Comparison of ENCODE assay signal across 8 cellular contexts in the genomic region with DNA sequence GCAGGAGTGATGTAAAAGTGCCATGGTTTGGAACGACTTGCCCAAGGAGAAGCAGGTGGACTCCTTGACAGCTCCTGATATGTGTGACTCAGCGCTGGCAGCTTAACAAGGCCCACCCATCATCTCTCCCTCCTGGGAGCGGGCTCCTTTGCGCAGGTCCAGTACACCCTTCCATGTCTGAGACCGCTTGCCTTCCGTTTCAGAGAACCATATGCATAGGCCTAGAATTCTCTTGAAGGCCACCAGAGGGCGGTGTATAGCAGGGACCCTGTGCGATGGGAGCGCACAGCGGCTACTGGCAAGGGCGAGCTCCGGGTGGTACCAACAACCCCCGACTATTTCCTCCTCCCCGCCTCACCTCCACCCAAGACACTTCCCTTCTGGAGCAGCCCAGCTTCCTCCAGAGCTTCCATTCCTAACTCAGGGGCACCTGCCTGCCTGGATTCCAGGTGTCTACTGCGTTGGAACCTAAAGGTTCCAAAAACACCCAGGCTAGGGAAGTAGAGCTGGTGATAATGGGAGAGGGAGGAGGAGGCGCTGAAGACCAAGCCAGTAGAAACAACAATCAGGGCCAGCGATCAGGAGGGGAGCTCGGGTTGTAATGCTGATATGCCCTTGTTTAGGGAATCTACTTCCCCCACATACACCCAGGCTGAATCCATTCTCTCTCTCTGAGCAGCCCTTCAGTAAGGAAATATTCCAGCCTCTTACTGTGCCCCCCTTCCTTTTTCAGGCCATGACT. TPM values are rescaled to one million over a fixed set of nuclear protein-coding genes. Genes with fewer than 3 reads are reported as not detected.
A peak's percentile ranks its signal among the peaks of the same experiment; 100 is the strongest.
DNase-seq lines count a peak whose midpoint lies in the region; ATAC-seq, FAIRE-seq and TF ChIP-seq lines count a peak whose summit lies in the region.

No MANE protein-coding gene starts in this region.

- H3K27ac ChIP-seq in A549 (peak overlapping the region in 1 of 2 experiments; percentile 64; a peak in 3 of 6 replicates), VCaP (no peak overlapping the region)

- peaks cover 35% of the 10 kb centered on the region for H3K27me3 ChIP-seq in bronchial epithelial cell (ENCODE audit: control insufficient read depth, insufficient read depth, low read length)

- peak; percentile 89 to 96 for DNase-seq in A549 (ENCODE audit: low read depth in 1 of 2, low spot score in 1 of 2)
- peak; percentile 79 for DNase-seq in NCI-H2227 (lab: John Stamatoyannopoulos, UW; ENCODE audit: unreplicated experiment)
- DNase-seq in bronchial epithelial cell (ENCODE audit: low read depth) = peak; percentile 93
- peak; percentile 98 for DNase-seq in islet precursor cell
- DNase-seq in stimulated activated CD4-positive, alpha-beta T cell treated with anti-CD3 and anti-CD28 coated beads, Interleukin-1b, Interleukin-23, amount 100 ng/mL, for 1 hour (ENCODE audit: low read depth in 2 of 2) = peak; percentile 31 to 54

- TF ChIP-seq EP300 in A549 (IDR thresholded peaks at IDR 0.05) = no peak

- ATAC-seq in A549 = peak; percentile 82 to 90
- peak; percentile 68 for ATAC-seq in GM18519 (IDR thresholded peaks at IDR 0.05; ENCODE audit: low FRiP score, unreplicated experiment)
- ATAC-seq in HG03196 (IDR thresholded peaks at IDR 0.05; ENCODE audit: unreplicated experiment) = peak; percentile 67

- POLR2A ChIA-PET in A549 (lab: Yijun Ruan, JAX) = interaction anchor here (0.8 to 2.6 kb wide), 5 partner anchors 18 to 147 kb away, joined by 3 to 26 read pairs (median 5); partner anchors contain the start of genes LMBR1L, RHEBL1 and TUBA1B

- WGBS in A549 (ENCODE audit: missing lambda C conversion rate) = 2% methylated on average over 18 of the region's 18 CpGs

- no peaks in the 10 kb centered on the region for H3K9me3 ChIP-seq in A549

- no peak for TF ChIP-seq POLR2A in A549 (IDR thresholded peaks at IDR 0.05; ENCODE audit: low read length)

- TF ChIP-seq CTCF in A549 (IDR thresholded peaks at IDR 0.05) = peak; percentile 92
- TF ChIP-seq CTCF in VCaP (conservative IDR thresholded peaks at IDR 0.05) = peak; percentile 98
- peak; percentile 89 for TF ChIP-seq CTCF in bronchial epithelial cell (IDR thresholded peaks at IDR 0.05; ENCODE audit: insufficient read depth, low read length, severe bottlenecking)

- CTCF ChIA-PET in A549 (lab: Yijun Ruan, JAX) = interaction anchor here (0.7 to 6.9 kb wide), 46 partner anchors 10 to 309 kb away, joined by 3 to 172 read pairs (median 4); partner anchors contain the start of genes DDN, KMT2D, LMBR1L and RHEBL1

- H3K4me3 ChIP-seq in A549 = no peak overlapping the region
- no peak overlapping the region for H3K4me3 ChIP-seq in bronchial epithelial cell (ENCODE audit: low read depth, low read length)

- H3K4me2 ChIP-seq in A549 = peak overlapping the region; percentile 68

- H3K4me1 ChIP-seq in A549 = peaks cover 17% of the 10 kb centered on the region; the same call in 2 of the 3 replicates

- FAIRE-seq in A549 (lab: Jason Lieb, UNC) = no peak
- no peak for FAIRE-seq in bronchial epithelial cell (lab: Jason Lieb, UNC)

- no peaks in the 10 kb centered on the region for H3K36me3 ChIP-seq in bronchial epithelial cell (ENCODE audit: control insufficient read depth, insufficient read depth, low read length)

- TF ChIP-seq RAD21 in A549 (conservative IDR thresholded peaks at IDR 0.05 in 1 of 2, IDR thresholded peaks at IDR 0.05 in 1 of 2) = peak; percentile 69 to 74

TF ChIP-seq in A549, 52 proteins besides CTCF, POLR2A, EP300 and RAD21 (continues in another document):
- TF ChIP-seq, protein P1, sequence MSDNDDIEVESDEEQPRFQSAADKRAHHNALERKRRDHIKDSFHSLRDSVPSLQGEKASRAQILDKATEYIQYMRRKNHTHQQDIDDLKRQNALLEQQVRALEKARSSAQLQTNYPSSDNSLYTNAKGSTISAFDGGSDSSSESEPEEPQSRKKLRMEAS (IDR thresholded peaks at IDR 0.05) = peak; percentile 51
- TF ChIP-seq KDM5A (IDR thresholded peaks at IDR 0.05) (no peak), GATA3 (IDR thresholded peaks at IDR 0.05; ENCODE audit: borderline replicate concordance) (no peak), JUNB (IDR thresholded peaks at IDR 0.05) (no peak), SREBF2 (IDR thresholded peaks at IDR 0.05) (no peak), RFX5 (IDR thresholded peaks at IDR 0.05) (no peak), CEBPB (IDR thresholded peaks at IDR 0.05) (no peak), ATOH8 (CRISPR knock-in tag; IDR thresholded peaks at IDR 0.05; ENCODE audit: low read depth) (no peak), FOSL2 (IDR thresholded peaks at IDR 0.05) (no peak), FOSL2 (CRISPR knock-in tag; IDR thresholded peaks at IDR 0.05) (peak; percentile 36), NFE2L2 (conservative IDR thresholded peaks at IDR 0.05; ENCODE audit: low read length) (no peak), PHF8 (IDR thresholded peaks at IDR 0.05; ENCODE audit: borderline replicate concordance, low read depth) (no peak), JUN (IDR thresholded peaks at IDR 0.05) (no peak), RARB (CRISPR knock-in tag; IDR thresholded peaks at IDR 0.05) (no peak), ZNF302 (CRISPR knock-in tag; IDR thresholded peaks at IDR 0.05) (no peak), MYC (IDR thresholded peaks at IDR 0.05; ENCODE audit: borderline replicate concordance, low read length) (no peak), NPAS2 (CRISPR knock-in tag; IDR thresholded peaks at IDR 0.05; ENCODE audit: borderline replicate concordance) (no peak), SMC3 (IDR thresholded peaks at IDR 0.05) (peak; percentile 81), FOSB (CRISPR knock-in tag; IDR thresholded peaks at IDR 0.05) (no peak)
- TF ChIP-seq, protein P2, sequence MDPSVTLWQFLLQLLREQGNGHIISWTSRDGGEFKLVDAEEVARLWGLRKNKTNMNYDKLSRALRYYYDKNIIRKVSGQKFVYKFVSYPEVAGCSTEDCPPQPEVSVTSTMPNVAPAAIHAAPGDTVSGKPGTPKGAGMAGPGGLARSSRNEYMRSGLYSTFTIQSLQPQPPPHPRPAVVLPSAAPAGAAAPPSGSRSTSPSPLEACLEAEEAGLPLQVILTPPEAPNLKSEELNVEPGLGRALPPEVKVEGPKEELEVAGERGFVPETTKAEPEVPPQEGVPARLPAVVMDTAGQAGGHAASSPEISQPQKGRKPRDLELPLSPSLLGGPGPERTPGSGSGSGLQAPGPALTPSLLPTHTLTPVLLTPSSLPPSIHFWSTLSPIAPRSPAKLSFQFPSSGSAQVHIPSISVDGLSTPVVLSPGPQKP (IDR thresholded peaks at IDR 0.05; ENCODE audit: low read depth, low read length) = no peak
- TF ChIP-seq, protein P3, sequence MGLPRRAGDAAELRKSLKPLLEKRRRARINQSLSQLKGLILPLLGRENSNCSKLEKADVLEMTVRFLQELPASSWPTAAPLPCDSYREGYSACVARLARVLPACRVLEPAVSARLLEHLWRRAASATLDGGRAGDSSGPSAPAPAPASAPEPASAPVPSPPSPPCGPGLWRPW (IDR thresholded peaks at IDR 0.05) = no peak

RNA-seq across cellular contexts. Expression of gene DHH, which starts 6.2 kb away (rescaled TPM):
- polyA plus RNA-seq in A549 (2011; rRNA removed) (not detected in 2 replicates), A549 (2017; fragmentation: RNase III; extraction: RNeasy Plus Mini Kit Qiagen cat#74134 plus additional on column Dnase treatment) (not detected in 3 replicates)
- polyA plus RNA-seq in A549 (2012; cell fraction: cytosol; rRNA removed) = 0.03 TPM in 1 of 2 replicates, not detected in the other
- polyA plus RNA-seq in A549 (2012; cell fraction: nucleus; rRNA removed) = 0.06 and 0.12 TPM in 2 replicates
- not detected in 2 replicates for polyA minus RNA-seq in A549 (2011; rRNA and poly(A)+ RNA removed)
- 0.13 TPM in 1 of 2 replicates, not detected in the other for total RNA-seq in bronchial epithelial cell

RNA-seq across cellular contexts. Expression of gene RHEBL1, which starts 18.6 kb away (rescaled TPM):
- polyA plus RNA-seq in A549 (2011; rRNA removed) (4.0 TPM in 2 replicates), A549 (2017; fragmentation: RNase III; extraction: RNeasy Plus Mini Kit Qiagen cat#74134 plus additional on column Dnase treatment) (1.8 to 2.4 TPM (median 2.1 TPM) in 3 replicates)
- polyA plus RNA-seq in A549 (2012; cell fraction: cytosol; rRNA removed) = 3.6 and 4.9 TPM in 2 replicates
- polyA plus RNA-seq in A549 (2012; cell fraction: nucleus; rRNA removed) = 3.9 TPM in 2 replicates
- polyA minus RNA-seq in A549 (2011; rRNA and poly(A)+ RNA removed) = 3.8 and 4.9 TPM in 2 replicates
- total RNA-seq in bronchial epithelial cell = 0.26 and 0.53 TPM in 2 replicates

RNA-seq across cellular contexts. Expression of gene LMBR1L, which starts 22.3 kb away (rescaled TPM):
- polyA plus RNA-seq in A549 (2011; rRNA removed) = 25.1 and 35.7 TPM in 2 replicates
- 22.0 and 24.7 TPM in 2 replicates for polyA plus RNA-seq in A549 (2012; cell fraction: cytosol; rRNA removed)
- 64.9 and 69.6 TPM in 2 replicates for polyA plus RNA-seq in A549 (2012; cell fraction: nucleus; rRNA removed)
- polyA plus RNA-seq in A549 (2017; fragmentation: RNase III; extraction: RNeasy Plus Mini Kit Qiagen cat#74134 plus additional on column Dnase treatment) = 12.9 to 20.0 TPM (median 16.7 TPM) in 3 replicates
- polyA minus RNA-seq in A549 (2011; rRNA and poly(A)+ RNA removed) = 51.5 and 62.8 TPM in 2 replicates
- total RNA-seq in bronchial epithelial cell = 24.0 and 26.6 TPM in 2 replicates

RNA-seq across cellular contexts. Expression of gene KMT2D, which starts 27.8 kb away (rescaled TPM):
- 17.6 and 21.4 TPM in 2 replicates for polyA plus RNA-seq in A549 (2011; rRNA removed)
- polyA plus RNA-seq in A549 (2012; cell fraction: cytosol; rRNA removed) = 31.0 and 32.3 TPM in 2 replicates
- polyA plus RNA-seq in A549 (2012; cell fraction: nucleus; rRNA removed) = 88.5 and 94.2 TPM in 2 replicates
- 20.0 to 24.8 TPM (median 20.8 TPM) in 3 replicates for polyA plus RNA-seq in A549 (2017; fragmentation: RNase III; extraction: RNeasy Plus Mini Kit Qiagen cat#74134 plus additional on column Dnase treatment)
- 45.9 and 46.2 TPM in 2 replicates for polyA minus RNA-seq in A549 (2011; rRNA and poly(A)+ RNA removed)
- 24.0 and 25.6 TPM in 2 replicates for total RNA-seq in bronchial epithelial cell

RNA-seq across cellular contexts. Expression of gene TUBA1B, which starts 42.8 kb away (rescaled TPM):
- polyA plus RNA-seq in A549 (2011; rRNA removed) = 2,708 and 2,745 TPM in 2 replicates
- polyA plus RNA-seq in A549 (2012; cell fraction: cytosol; rRNA removed) = 5,875 and 6,626 TPM in 2 replicates
- 4,024 and 4,599 TPM in 2 replicates for polyA plus RNA-seq in A549 (2012; cell fraction: nucleus; rRNA removed)
- 2,367 to 2,820 TPM (median 2,590 TPM) in 3 replicates for polyA plus RNA-seq in A549 (2017; fragmentation: RNase III; extraction: RNeasy Plus Mini Kit Qiagen cat#74134 plus additional on column Dnase treatment)
- polyA minus RNA-seq in A549 (2011; rRNA and poly(A)+ RNA removed) = 2,915 and 3,348 TPM in 2 replicates
- total RNA-seq in bronchial epithelial cell = 253 and 317 TPM in 2 replicates

Comparison
In these comparisons a context has a peak if more than half of its experiments do, and no peak if none do; other contexts are left out.
1. DNase-seq: peak in every context shown above with its lines; median percentile 98 in islet precursor cell; 93 in bronchial epithelial cell; 92 in A549; 79 in NCI-H2227; 42 in stimulated activated CD4-positive, alpha-beta T cell treated with anti-CD3 and anti-CD28 coated beads, Interleukin-1b, Interleukin-23, amount 100 ng/mL, for 1 hour.